ENCODE assay signal across 1 cellular context in the genomic region with DNA sequence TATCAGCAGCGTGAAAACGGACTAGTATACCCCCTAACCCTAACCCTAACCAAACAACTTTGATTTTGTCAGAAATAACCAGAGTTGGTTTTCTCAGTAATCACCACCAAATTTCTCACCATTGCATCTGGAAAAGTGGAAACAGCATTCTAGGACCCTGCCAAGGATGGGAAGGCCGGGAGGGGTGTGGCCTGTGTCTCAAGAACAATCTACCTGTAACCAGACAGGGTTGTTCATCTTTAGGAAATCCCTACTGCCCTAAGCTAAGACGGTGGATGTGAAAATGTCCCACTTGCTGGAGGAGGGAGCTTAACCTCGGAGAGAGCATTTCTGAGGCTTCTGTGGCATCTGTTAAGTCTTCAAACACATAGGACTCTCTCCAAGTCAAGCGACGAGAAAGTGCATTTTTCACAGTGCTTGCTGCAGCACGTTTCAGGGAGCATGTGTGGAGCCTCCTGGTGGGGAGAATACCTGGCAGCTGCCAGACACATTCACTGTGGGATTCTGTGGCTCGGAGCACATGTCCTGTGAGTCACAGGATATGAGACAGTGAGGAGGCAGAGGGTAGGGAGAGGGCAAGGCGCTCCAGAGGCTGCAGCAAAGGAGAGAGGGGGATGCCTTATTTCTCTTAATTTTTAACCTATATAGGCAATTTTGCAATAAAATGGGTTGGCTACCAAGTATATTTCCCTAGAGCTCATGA.
A peak's percentile ranks its signal among the peaks of the same experiment; 100 is the strongest.
TF ChIP-seq lines count a peak whose summit lies in the region.

No MANE protein-coding gene starts in this region.

TF ChIP-seq in A549, 52 proteins besides CTCF, POLR2A, EP300 and RAD21 (continued from another document):
- TF ChIP-seq, protein P1, sequence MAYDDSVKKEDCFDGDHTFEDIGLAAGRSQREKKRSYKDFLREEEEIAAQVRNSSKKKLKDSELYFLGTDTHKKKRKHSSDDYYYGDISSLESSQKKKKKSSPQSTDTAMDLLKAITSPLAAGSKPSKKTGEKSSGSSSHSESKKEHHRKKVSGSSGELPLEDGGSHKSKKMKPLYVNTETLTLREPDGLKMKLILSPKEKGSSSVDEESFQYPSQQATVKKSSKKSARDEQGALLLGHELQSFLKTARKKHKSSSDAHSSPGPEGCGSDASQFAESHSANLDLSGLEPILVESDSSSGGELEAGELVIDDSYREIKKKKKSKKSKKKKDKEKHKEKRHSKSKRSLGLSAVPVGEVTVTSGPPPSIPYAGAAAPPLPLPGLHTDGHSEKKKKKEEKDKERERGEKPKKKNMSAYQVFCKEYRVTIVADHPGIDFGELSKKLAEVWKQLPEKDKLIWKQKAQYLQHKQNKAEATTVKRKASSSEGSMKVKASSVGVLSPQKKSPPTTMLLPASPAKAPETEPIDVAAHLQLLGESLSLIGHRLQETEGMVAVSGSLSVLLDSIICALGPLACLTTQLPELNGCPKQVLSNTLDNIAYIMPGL (CRISPR knock-in tag; IDR thresholded peaks at IDR 0.05; ENCODE audit: borderline replicate concordance): no peak
- TF ChIP-seq EHF (CRISPR knock-in tag; IDR thresholded peaks at IDR 0.05) (no peak), EHMT2 (IDR thresholded peaks at IDR 0.05; ENCODE audit: low read depth) (no peak)
- TF ChIP-seq, protein P2, sequence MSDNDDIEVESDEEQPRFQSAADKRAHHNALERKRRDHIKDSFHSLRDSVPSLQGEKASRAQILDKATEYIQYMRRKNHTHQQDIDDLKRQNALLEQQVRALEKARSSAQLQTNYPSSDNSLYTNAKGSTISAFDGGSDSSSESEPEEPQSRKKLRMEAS (IDR thresholded peaks at IDR 0.05): peak; percentile 100
